Comparison of ENCODE assay signal across 15 cellular contexts in genomic region chr13:20116213-20116612, GRCh38. TPM values are rescaled to one million over a fixed set of nuclear protein-coding genes. Genes with fewer than 3 reads are reported as not detected.
A peak's percentile ranks its signal among the peaks of the same experiment; 100 is the strongest.
DNase-seq lines count a peak whose midpoint lies in the region; ATAC-seq and TF ChIP-seq lines count a peak whose summit lies in the region.
"Had no signal": no experiment of that assay in that cellular context is flagged by ENCODE, and none has a peak within 500 bp of the region (broad histone marks: within the 10 kb centered on the region; RNA-seq: fewer than 3 reads in every experiment).

No MANE protein-coding gene starts in this region.

- no peak for TF ChIP-seq POLR2A in HCT116 (IDR thresholded peaks at IDR 0.05; ENCODE audit: borderline replicate concordance, extremely low read depth, insufficient read depth, insufficient read length)

- no peak overlapping the region for H4K8ac ChIP-seq in mesendoderm (ENCODE audit: low read depth, low read length)

- no peak overlapping the region for H3K4me3 ChIP-seq in HCT116 (replicated peaks in 1 of 2; ENCODE audit: low read depth in 1 of 2, low read length in 2 of 2)
- no peak overlapping the region for H3K4me3 ChIP-seq in WERI-Rb-1 (ENCODE audit: low read depth, low read length)
- no peak overlapping the region for H3K4me3 ChIP-seq in mesendoderm (ENCODE audit: low read length)
- H3K4me3 ChIP-seq: BLaER1 treated with 17β-estradiol and CSF1 and Interleukin-3, amounts not matched to agents 10 nM and 100 nM; GM23248 had no signal

- peaks cover 2% of the 10 kb centered on the region for H3K9me3 Mint-ChIP-seq in glutamatergic neuron (ENCODE audit: unreplicated experiment)

- H3K27ac Mint-ChIP-seq in glutamatergic neuron (ENCODE audit: unreplicated experiment) = no peak overlapping the region

- TF ChIP-seq CTCF in HCT116 (IDR thresholded peaks at IDR 0.05 in 2 of 3, conservative IDR thresholded peaks at IDR 0.05 in 1 of 3; ENCODE audit: borderline replicate concordance in 1 of 3, insufficient read depth in 1 of 3, low read depth in 2 of 3, low read length in 2 of 3) = peak in 2 of 3 experiments; percentile 30 to 37; a peak in 1 of 6 replicates
- peak; percentile 43 for TF ChIP-seq CTCF in WERI-Rb-1 (IDR thresholded peaks at IDR 0.05; ENCODE audit: low read depth, low read length)
- no peak for TF ChIP-seq CTCF in glutamatergic neuron (IDR thresholded peaks at IDR 0.05; ENCODE audit: partially characterized antibody, unreplicated experiment)

- no peaks in the 10 kb centered on the region for H3K36me3 ChIP-seq in HCT116 (ENCODE audit: control insufficient read depth in 1 of 2, insufficient read depth in 2 of 2, low read length in 2 of 2)
- 0 out of 2 replicates have a peak, but pooled peaks cover 5% of the 10 kb centered on the region for H3K36me3 ChIP-seq in WERI-Rb-1
- no peaks in the 10 kb centered on the region for H3K36me3 ChIP-seq in mesendoderm (ENCODE audit: control insufficient read depth, insufficient read depth, low read length)
- H3K36me3 ChIP-seq: BLaER1 treated with 17β-estradiol and CSF1 and Interleukin-3, amounts not matched to agents 10 nM and 100 nM had no signal

- no peaks in the 10 kb centered on the region for H3K9me2 ChIP-seq in HCT116 (ENCODE audit: insufficient read depth)

- H3K36me3 Mint-ChIP-seq in glutamatergic neuron (ENCODE audit: unreplicated experiment) = no peaks in the 10 kb centered on the region

- H3K9me3 ChIP-seq in HCT116 (ENCODE audit: control insufficient read depth in 1 of 2, insufficient read depth in 1 of 2, low read depth in 1 of 2, low read length in 2 of 2) (no peaks in the 10 kb centered on the region), WERI-Rb-1 (ENCODE audit: severe bottlenecking) (no peaks in the 10 kb centered on the region)

- H3K4me1 ChIP-seq in HCT116 (ENCODE audit: control insufficient read depth in 1 of 2, insufficient read depth in 2 of 2, low read length in 2 of 2) (peaks cover 3 to 36% of the 10 kb centered on the region in 2 experiments; a peak in 3 of 4 replicates), mesendoderm (ENCODE audit: control insufficient read depth, low read depth, low read length) (no peaks in the 10 kb centered on the region)

- CTCF ChIA-PET in HCT116 (lab: Charles Lee) = no interaction called here

- no peak overlapping the region for H2AK5ac ChIP-seq in mesendoderm (ENCODE audit: low read length)

- no peak overlapping the region for H2BK120ac ChIP-seq in mesendoderm (ENCODE audit: low read depth, low read length)

- BruUV-seq in HCT116 (replicated peaks; lab: Mats Ljungman, UMichigan) = no TSS peak

- H2BK15ac ChIP-seq in mesendoderm (replicated peaks; ENCODE audit: low read depth) = no peak overlapping the region

- no peak for TF ChIP-seq RAD21 in HCT116 (IDR thresholded peaks at IDR 0.05; ENCODE audit: low read depth)

- H4K20me1 ChIP-seq in HCT116 (ENCODE audit: insufficient read depth) = no peaks in the 10 kb centered on the region
- H4K20me1 ChIP-seq: BLaER1 treated with 17β-estradiol and CSF1 and Interleukin-3, amounts not matched to agents 10 nM and 100 nM had no signal

- no peak overlapping the region for H3K4ac ChIP-seq in mesendoderm (ENCODE audit: low read depth, low read length)

- WGBS in mesendoderm (ENCODE audit: extremely low coverage, insufficient coverage, low lambda C conversion rate) = no CpG with 5 or more reads among the region's 6 CpGs

- intact Hi-C loops in HCT116 (cut with micrococcal nuclease) = no loop called here

- POLR2A ChIA-PET in HCT116 (lab: Charles Lee) = no interaction called here

- H3K27me3 ChIP-seq in HCT116 (ENCODE audit: insufficient read depth, low read length) = no peaks in the 10 kb centered on the region
- H3K27me3 ChIP-seq in WERI-Rb-1 (ENCODE audit: insufficient read depth, low read depth, severe bottlenecking) = no peaks in the 10 kb centered on the region
- H3K27me3 ChIP-seq in mesendoderm (ENCODE audit: insufficient read depth, low read length, poor library complexity) = no peaks in the 10 kb centered on the region

- DNase-seq in NCI-H82 (lab: John Stamatoyannopoulos, UW) = peak; percentile 23
- DNase-seq in NCI-H82 treated with DMSO at 0.1 percent for 48 hours (lab: John Stamatoyannopoulos, UW; ENCODE audit: unreplicated experiment) = no peak
- DNase-seq in HCT116 (ENCODE audit: low read depth, low spot score) = no peak
- peak; percentile 24 for DNase-seq in WERI-Rb-1
- peak; percentile 56 for DNase-seq in mesendoderm
- no peak for DNase-seq in glutamatergic neuron
- DNase-seq in EL = no peak
- DNase-seq: 8988T, GM23248, MV-4-11, NCI-H1436 treated with DMSO at 0.1 percent for 48 hours, NCI-H2081, NCI-H524 treated with DMSO at 0.1 percent for 48 hours had no signal

- H3K27ac ChIP-seq in HCT116 (ENCODE audit: low read depth, low read length) = no peak overlapping the region
- H3K27ac ChIP-seq in WERI-Rb-1 = no peak overlapping the region
- H3K27ac ChIP-seq in mesendoderm (ENCODE audit: low read depth, low read length) = no peak overlapping the region
- H3K27ac ChIP-seq: BLaER1 treated with 17β-estradiol and CSF1 and Interleukin-3, amounts not matched to agents 10 nM and 100 nM; GM23248 had no signal

- H4K5ac ChIP-seq in mesendoderm (ENCODE audit: low read length) = no peak overlapping the region

- no peaks in the 10 kb centered on the region for H3K27me3 Mint-ChIP-seq in glutamatergic neuron (ENCODE audit: unreplicated experiment)

- H3K79me1 ChIP-seq in mesendoderm (ENCODE audit: low read length) = no peaks in the 10 kb centered on the region

- no peak overlapping the region for H3K4me2 ChIP-seq in HCT116 (ENCODE audit: low read length)
- H3K4me2 ChIP-seq in mesendoderm (ENCODE audit: low read length) = no peak overlapping the region
- H3K4me2 ChIP-seq: BLaER1 treated with 17β-estradiol and CSF1 and Interleukin-3, amounts not matched to agents 10 nM and 100 nM had no signal

- H3K4me3 Mint-ChIP-seq in glutamatergic neuron (ENCODE audit: unreplicated experiment) = no peak overlapping the region

- no peak overlapping the region for H2AFZ ChIP-seq in HCT116 (ENCODE audit: low read depth, low read length, poor library complexity, severe bottlenecking)
- H2AFZ ChIP-seq: GM23248 had no signal

- no peak overlapping the region for H3K18ac ChIP-seq in mesendoderm (ENCODE audit: low read length)

- H3K79me2 ChIP-seq in HCT116 (ENCODE audit: insufficient read depth, low read length) (no peaks in the 10 kb centered on the region), mesendoderm (ENCODE audit: control insufficient read depth, insufficient read depth, low read length) (no peaks in the 10 kb centered on the region)

- H3K4me1 Mint-ChIP-seq in glutamatergic neuron (ENCODE audit: low read depth, unreplicated experiment) = no peaks in the 10 kb centered on the region

- H3K9ac ChIP-seq in HCT116 (ENCODE audit: low read length) (no peak overlapping the region), mesendoderm (ENCODE audit: low read length) (no peak overlapping the region)
- H3K9ac ChIP-seq: BLaER1 treated with 17β-estradiol and CSF1 and Interleukin-3, amounts not matched to agents 10 nM and 100 nM; GM23248 had no signal

- no peak for ATAC-seq in HCT116
- no peak for ATAC-seq in HG03457 (IDR thresholded peaks at IDR 0.05; ENCODE audit: unreplicated experiment)

- H3K56ac ChIP-seq in mesendoderm (ENCODE audit: low read length) = no peak overlapping the region

- H3K23ac ChIP-seq in mesendoderm (ENCODE audit: low read length) = no peak overlapping the region

- RAD21 ChIA-PET in HCT116 (lab: Charles Lee; ENCODE audit: low non-redundant PET in 1 of 2, low total read pairs in 2 of 2, uncharacterized antibody in 2 of 2, unreplicated experiment in 2 of 2) = no interaction called here

- no peak overlapping the region for H2BK5ac ChIP-seq in mesendoderm (ENCODE audit: low read length)

TF ChIP-seq in HCT116, 20 proteins besides CTCF, POLR2A, EP300 and RAD21 (continues in another document):
- TF ChIP-seq EGR1 (IDR thresholded peaks at IDR 0.05; ENCODE audit: low read depth) = no peak
- TF ChIP-seq, protein P1, sequence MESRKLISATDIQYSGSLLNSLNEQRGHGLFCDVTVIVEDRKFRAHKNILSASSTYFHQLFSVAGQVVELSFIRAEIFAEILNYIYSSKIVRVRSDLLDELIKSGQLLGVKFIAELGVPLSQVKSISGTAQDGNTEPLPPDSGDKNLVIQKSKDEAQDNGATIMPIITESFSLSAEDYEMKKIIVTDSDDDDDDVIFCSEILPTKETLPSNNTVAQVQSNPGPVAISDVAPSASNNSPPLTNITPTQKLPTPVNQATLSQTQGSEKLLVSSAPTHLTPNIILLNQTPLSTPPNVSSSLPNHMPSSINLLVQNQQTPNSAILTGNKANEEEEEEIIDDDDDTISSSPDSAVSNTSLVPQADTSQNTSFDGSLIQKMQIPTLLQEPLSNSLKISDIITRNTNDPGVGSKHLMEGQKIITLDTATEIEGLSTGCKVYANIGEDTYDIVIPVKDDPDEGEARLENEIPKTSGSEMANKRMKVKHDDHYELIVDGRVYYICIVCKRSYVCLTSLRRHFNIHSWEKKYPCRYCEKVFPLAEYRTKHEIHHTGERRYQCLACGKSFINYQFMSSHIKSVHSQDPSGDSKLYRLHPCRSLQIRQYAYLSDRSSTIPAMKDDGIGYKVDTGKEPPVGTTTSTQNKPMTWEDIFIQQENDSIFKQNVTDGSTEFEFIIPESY (IDR thresholded peaks at IDR 0.05; ENCODE audit: extremely low read depth, insufficient replicate concordance, low read length) = no peak
- no peak for TF ChIP-seq YY1 (IDR thresholded peaks at IDR 0.05; ENCODE audit: extremely low read depth, insufficient replicate concordance, low read depth, low read length)
- no peak for TF ChIP-seq ZFX (IDR thresholded peaks at IDR 0.05)
- no peak for TF ChIP-seq CEBPB (IDR thresholded peaks at IDR 0.05; ENCODE audit: low read depth)
- TF ChIP-seq JUND (IDR thresholded peaks at IDR 0.05) = no peak
- no peak for TF ChIP-seq MAX (IDR thresholded peaks at IDR 0.05)
- TF ChIP-seq, protein P2, sequence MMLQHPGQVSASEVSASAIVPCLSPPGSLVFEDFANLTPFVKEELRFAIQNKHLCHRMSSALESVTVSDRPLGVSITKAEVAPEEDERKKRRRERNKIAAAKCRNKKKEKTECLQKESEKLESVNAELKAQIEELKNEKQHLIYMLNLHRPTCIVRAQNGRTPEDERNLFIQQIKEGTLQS (IDR thresholded peaks at IDR 0.05) = no peak
- no peak for TF ChIP-seq ZNF274 (IDR thresholded peaks at IDR 0.05; ENCODE audit: low read depth, low read length)
- no peak for TF ChIP-seq FOSL1 (IDR thresholded peaks at IDR 0.05; ENCODE audit: low read depth)
- no peak for TF ChIP-seq SP1 (IDR thresholded peaks at IDR 0.05; ENCODE audit: low read depth)
- TF ChIP-seq TCF7L2 (IDR thresholded peaks at IDR 0.05; ENCODE audit: borderline replicate concordance, extremely low read depth, insufficient read depth, insufficient read length) = no peak
- TF ChIP-seq CBX3 (IDR thresholded peaks at IDR 0.05; ENCODE audit: low read depth) = no peak

RNA-seq across cellular contexts. Expression of gene GJA3, which starts 44.6 kb away (rescaled TPM):
- total RNA-seq in HCT116 (2021; ENCODE audit: unreplicated experiment) = 8.0 TPM
- 2.7 and 3.2 TPM in 2 replicates for polyA plus RNA-seq in HCT116 (2012)
- 0.14 TPM for polyA plus RNA-seq in mesendoderm (2013, experiment 1 of 2)
- polyA plus RNA-seq in mesendoderm (2013, experiment 2 of 2) = 0.18 TPM
- total RNA-seq in glutamatergic neuron (ENCODE audit: unreplicated experiment) = not detected

Comparison
In these comparisons a context has a peak if more than half of its experiments do, and no peak if none do; other contexts are left out.
1. DNase-seq: peak in NCI-H82 (single experiment), WERI-Rb-1 (single experiment) and mesendoderm (single experiment); none in NCI-H82 treated with DMSO at 0.1 percent for 48 hours (single experiment), HCT116 (single experiment), glutamatergic neuron (single experiment) and EL (single experiment).